ENCODE assay signal across 8 cellular contexts in the genomic region with DNA sequence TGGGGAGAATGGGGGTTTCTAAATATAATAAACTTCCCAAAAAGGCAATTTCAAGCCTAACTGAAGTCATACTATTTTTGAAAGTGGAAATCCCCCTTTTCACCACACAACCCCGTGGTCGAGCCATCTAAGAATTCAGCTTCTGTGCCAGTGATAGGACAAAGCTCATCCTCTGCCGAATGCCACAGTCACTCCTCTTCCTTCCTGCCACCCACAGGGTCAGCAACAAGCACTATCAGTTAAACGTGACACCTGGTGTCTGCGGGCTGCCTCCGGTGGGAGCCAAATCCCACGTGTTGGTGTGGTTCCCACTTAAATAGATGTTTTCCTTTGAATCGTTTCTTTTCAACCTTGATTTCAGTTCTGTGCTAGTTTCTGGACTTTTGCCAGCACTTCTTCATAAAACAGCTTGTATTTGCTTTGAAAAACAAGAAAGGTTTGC.
A peak's percentile ranks its signal among the peaks of the same experiment; 100 is the strongest.
DNase-seq lines count a peak whose midpoint lies in the region; ATAC-seq, FAIRE-seq and TF ChIP-seq lines count a peak whose summit lies in the region.

No MANE protein-coding gene starts in this region.

- H3K56ac ChIP-seq in H1 (replicated peaks; ENCODE audit: insufficient read length, low read depth, low read length): no peak overlapping the region

- no peak overlapping the region for H3K4me2 ChIP-seq in H1 (ENCODE audit: insufficient read depth in 1 of 2, low read depth in 2 of 2, low read length in 2 of 2)

- no peaks in the 10 kb centered on the region; the same call in 1 of the 2 replicates for H3K23me2 ChIP-seq in H1 (ENCODE audit: low read depth, low read length)

- TF ChIP-seq EP300 in H1 (IDR thresholded peaks at IDR 0.05; ENCODE audit: borderline replicate concordance in 1 of 2, low read depth in 2 of 2, low read length in 2 of 2): no peak

- FAIRE-seq in H1 (lab: Jason Lieb, UNC): no peak

- H4K91ac ChIP-seq in H1 (replicated peaks; ENCODE audit: insufficient read length, low read length): no peak overlapping the region

- DNase-seq in CMK (ENCODE audit: low read depth): peak; percentile 73
- DNase-seq in activated CD4-positive, alpha-beta T cell treated with anti-CD3 and anti-CD28 coated beads for 4 hours: peak; percentile 74 to 81
- no peak for DNase-seq in H1 (ENCODE audit: low read depth in 1 of 2, low spot score in 2 of 2)
- peak; percentile 62 to 68 for DNase-seq in stimulated activated CD8-positive, alpha-beta memory T cell treated with anti-CD3 and anti-CD28 coated beads, Interleukin-2, amount 100 ng/mL, for 48 hours (ENCODE audit: low read depth in 2 of 2)
- DNase-seq in HPDE6-E6E7 (ENCODE audit: extremely low spot score): no peak
- DNase-seq in erythroblast (lab: John Stamatoyannopoulos, UW): no peak

- no peak overlapping the region for H3K4me3 ChIP-seq in H1 (ENCODE audit: extremely low read depth in 1 of 4, insufficient read depth in 2 of 4, low read depth in 3 of 4, low read length in 4 of 4)

- H2BK5ac ChIP-seq in H1 (ENCODE audit: low read depth, low read length): no peak overlapping the region

- H2BK20ac ChIP-seq in H1 (ENCODE audit: low read length): no peak overlapping the region

- H3K4me1 ChIP-seq in H1 (replicated peaks in 1 of 4; ENCODE audit: control insufficient read depth in 3 of 4, insufficient read depth in 4 of 4, low read length in 3 of 4): peaks cover 3 to 18% (median 6%) of the 10 kb centered on the region in 4 experiments; a peak in 6 of 7 replicates

- WGBS in H1 (ENCODE audit: extremely low coverage in 1 of 2, insufficient coverage in 1 of 2, insufficient read length in 1 of 2, insufficient replicate concordance in 2 of 2, low coverage in 1 of 2, low lambda C conversion rate in 2 of 2, missing lambda C conversion rate in 1 of 2), 2 experiments: 66% methylated on average over 8 of the region's 8 CpGs; no CpG with 5 or more reads in 1 of the 2 experiments

- H3K4ac ChIP-seq in H1 (replicated peaks; ENCODE audit: insufficient read length, low read depth, low read length): no peak overlapping the region

- H2BK12ac ChIP-seq in H1 (ENCODE audit: low read depth, low read length): 0 out of 2 replicates have a peak overlapping the region, but pooled peaks have one; percentile 62

- peak overlapping the region; percentile 57; the same call in 1 of the 2 replicates for H2AFZ ChIP-seq in H1 (ENCODE audit: low read length)

- H3K27ac ChIP-seq in H1 (ENCODE audit: low read depth, low read length): no peak overlapping the region

- no peaks in the 10 kb centered on the region for H3K79me2 ChIP-seq in H1 (ENCODE audit: control insufficient read depth in 1 of 2, insufficient read depth in 2 of 2, low read length in 2 of 2)

- H3K18ac ChIP-seq in H1 (ENCODE audit: extremely low read depth, low read length): no peak overlapping the region

- POLR2A ChIA-PET in H1 (lab: Charles Lee; ENCODE audit: partially characterized antibody): no interaction called here

- no peak overlapping the region for H3K14ac ChIP-seq in H1 (ENCODE audit: insufficient read length)

- no peak for TF ChIP-seq CTCF in H1 (IDR thresholded peaks at IDR 0.05; ENCODE audit: control extremely low read depth in 1 of 3, insufficient read depth in 1 of 3, low read depth in 1 of 3, low read length in 3 of 3)

- no peaks in the 10 kb centered on the region for H3K36me3 ChIP-seq in H1 (ENCODE audit: control insufficient read depth in 2 of 4, insufficient read depth in 4 of 4, low read length in 3 of 4)

- CTCF ChIA-PET in H1 (lab: Charles Lee; ENCODE audit: partially characterized antibody): interaction anchor here (1.0 to 2.7 kb wide), 6 partner anchors 11 to 221 kb away, joined by 3 to 10 read pairs (median 5); no protein-coding TSS in a partner anchor

- no peak overlapping the region for H2BK15ac ChIP-seq in H1 (ENCODE audit: low read length)

- H3K27me3 ChIP-seq in H1 (replicated peaks in 1 of 4; ENCODE audit: control insufficient read depth in 3 of 4, extremely low read depth in 1 of 4, insufficient read depth in 3 of 4, low read length in 3 of 4): peaks cover 0 to 2% (median 0%) of the 10 kb centered on the region in 4 experiments; a peak in 1 of 7 replicates

- H3K9ac ChIP-seq in H1 (replicated peaks in 1 of 4; ENCODE audit: extremely low read depth in 1 of 4, low read depth in 3 of 4, low read length in 3 of 4): no peak overlapping the region

- H4K5ac ChIP-seq in H1 (ENCODE audit: insufficient read length, low read depth, low read length): no peak overlapping the region

- H4K20me1 ChIP-seq in H1 (replicated peaks in 1 of 2; ENCODE audit: control insufficient read depth in 1 of 2, insufficient read depth in 2 of 2, low read length in 2 of 2): no peaks in the 10 kb centered on the region

- no peak overlapping the region for H2AK5ac ChIP-seq in H1 (ENCODE audit: low read depth, low read length)

- ATAC-seq in GM19467 (IDR thresholded peaks at IDR 0.05; ENCODE audit: unreplicated experiment): peak; percentile 90
- ATAC-seq in HG03571 (IDR thresholded peaks at IDR 0.05; ENCODE audit: unreplicated experiment): peak; percentile 88

- H3K9me3 ChIP-seq in H1 (ENCODE audit: insufficient read depth in 2 of 2, low read depth in 1 of 2, low read length in 1 of 2): no peaks in the 10 kb centered on the region

- H2BK120ac ChIP-seq in H1 (replicated peaks; ENCODE audit: low read depth, low read length): no peak overlapping the region

- no peaks in the 10 kb centered on the region for H3K79me1 ChIP-seq in H1 (ENCODE audit: low read depth, low read length)

- no peak overlapping the region for H4K8ac ChIP-seq in H1 (ENCODE audit: extremely low read depth, insufficient read depth, low read length)

- TF ChIP-seq POLR2A in H1 (IDR thresholded peaks at IDR 0.05; ENCODE audit: control extremely low read depth in 1 of 2, low read depth in 2 of 2, low read length in 2 of 2): no peak
- TF ChIP-seq POLR2A in erythroblast (IDR thresholded peaks at IDR 0.05; ENCODE audit: low read length): no peak

- H3K23ac ChIP-seq in H1 (ENCODE audit: insufficient read length): no peak overlapping the region

- TF ChIP-seq RAD21 in H1 (IDR thresholded peaks at IDR 0.05 in 1 of 2, conservative IDR thresholded peaks at IDR 0.05 in 1 of 2; ENCODE audit: low read depth in 2 of 2, low read length in 2 of 2): no peak

TF ChIP-seq in H1, 55 proteins besides CTCF, POLR2A, EP300 and RAD21:
- TF ChIP-seq YY1 (IDR thresholded peaks at IDR 0.05; ENCODE audit: low read depth, low read length) (no peak), RFX5 (IDR thresholded peaks at IDR 0.05; ENCODE audit: borderline replicate concordance, low read depth, low read length) (no peak)
- TF ChIP-seq, protein P1, sequence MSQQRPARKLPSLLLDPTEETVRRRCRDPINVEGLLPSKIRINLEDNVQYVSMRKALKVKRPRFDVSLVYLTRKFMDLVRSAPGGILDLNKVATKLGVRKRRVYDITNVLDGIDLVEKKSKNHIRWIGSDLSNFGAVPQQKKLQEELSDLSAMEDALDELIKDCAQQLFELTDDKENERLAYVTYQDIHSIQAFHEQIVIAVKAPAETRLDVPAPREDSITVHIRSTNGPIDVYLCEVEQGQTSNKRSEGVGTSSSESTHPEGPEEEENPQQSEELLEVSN (IDR thresholded peaks at IDR 0.05): peak; percentile 27; the same call in 1 of the 2 replicates

Comparison
In these comparisons a context has a peak if more than half of its experiments do, and no peak if none do; other contexts are left out.
1. DNase-seq: peak in CMK (single experiment), activated CD4-positive, alpha-beta T cell treated with anti-CD3 and anti-CD28 coated beads for 4 hours (2 of 2) and stimulated activated CD8-positive, alpha-beta memory T cell treated with anti-CD3 and anti-CD28 coated beads, Interleukin-2, amount 100 ng/mL, for 48 hours (2 of 2); none in H1 (0 of 2), HPDE6-E6E7 (single experiment) and erythroblast (0 of 2).